In genomic region chr11:13321431-13321830, GRCh38 we compare ENCODE assay signal across 15 cellular contexts.
"Had no signal": no experiment of that assay in that cellular context is flagged by ENCODE, and none has a peak within 500 bp of the region (broad histone marks: within the 10 kb centered on the region; RNA-seq: fewer than 3 reads in every experiment).

No MANE protein-coding gene starts in this region.

- ATAC-seq: activated CD4-positive, alpha-beta T cell treated with anti-CD3 and anti-CD28 coated beads for 36 hours; gastroesophageal sphincter; SK-N-SH treated with all-trans-retinoic acid at 6 μM for 48 hours had no signal

- H3K27me3 Mint-ChIP-seq: activated CD4-positive, alpha-beta T cell treated with anti-CD3 and anti-CD28 coated beads for 36 hours; activated naive CD4-positive, alpha-beta T cell treated with anti-CD3 and anti-CD28 coated beads, Interleukin-2, amount 10 ng/mL, durations not matched to agents 7 days and 5 days; naive B cell had no signal

- H3K4me3 Mint-ChIP-seq: activated CD4-positive, alpha-beta T cell treated with anti-CD3 and anti-CD28 coated beads for 36 hours; activated naive CD4-positive, alpha-beta T cell treated with anti-CD3 and anti-CD28 coated beads, Interleukin-2, amount 10 ng/mL, durations not matched to agents 7 days and 5 days; naive B cell; T-helper 1 cell treated with Interleukin-12 subunit alpha and Interleukin-12 subunit beta and Interleukin-4 antibody, amounts not matched to agents 30 μg/mL and 1 μg/mL, for 36 hours had no signal

- DNase-seq: activated CD4-positive, alpha-beta T cell treated with anti-CD3 and anti-CD28 coated beads for 36 hours; activated CD8-positive, alpha-beta memory T cell treated with anti-CD3 and anti-CD28 coated beads, Interleukin-2, amount 50 U/mL, for 48 hours; activated naive CD4-positive, alpha-beta T cell treated with anti-CD3 and anti-CD28 coated beads, Interleukin-2, amount 10 ng/mL, durations not matched to agents 7 days and 5 days; islet precursor cell; naive B cell; stimulated activated CD4-positive, alpha-beta T cell treated with anti-CD3 and anti-CD28 coated beads, Interleukin-12 subunit alpha, Interleukin-12 subunit beta, amount 100 ng/mL, for 4 hours; stimulated activated CD4-positive, alpha-beta T cell treated with anti-CD3 and anti-CD28 coated beads, Interleukin-2, amount 100 ng/mL, for 24 hours; substantia nigra; trophoblast cell; WERI-Rb-1 had no signal

- H3K9me3 Mint-ChIP-seq: activated naive CD4-positive, alpha-beta T cell treated with anti-CD3 and anti-CD28 coated beads, Interleukin-2, amount 10 ng/mL, durations not matched to agents 7 days and 5 days; activated T-helper 2 cell treated with anti-CD3 and anti-CD28 coated beads, Interferon-gamma antibody, Interleukin-2, Interleukin-4, amounts not matched to agents 10 μg/mL and 5 μg/mL and 100 μg/mL, durations not matched to agents 14 hours and 24 hours and 36 hours; naive B cell; T-helper 1 cell treated with Interleukin-12 subunit alpha and Interleukin-12 subunit beta and Interleukin-4 antibody, amounts not matched to agents 30 μg/mL and 1 μg/mL, for 36 hours had no signal

- H3K27ac ChIP-seq: cardiac muscle cell, gastroesophageal sphincter, WERI-Rb-1 had no signal

- H3K27ac Mint-ChIP-seq: activated CD4-positive, alpha-beta T cell treated with anti-CD3 and anti-CD28 coated beads for 36 hours; activated naive CD4-positive, alpha-beta T cell treated with anti-CD3 and anti-CD28 coated beads, Interleukin-2, amount 10 ng/mL, durations not matched to agents 7 days and 5 days; activated T-helper 2 cell treated with anti-CD3 and anti-CD28 coated beads, Interferon-gamma antibody, Interleukin-2, Interleukin-4, amounts not matched to agents 10 μg/mL and 5 μg/mL and 100 μg/mL, durations not matched to agents 14 hours and 24 hours and 36 hours; T-helper 1 cell treated with Interleukin-12 subunit alpha and Interleukin-12 subunit beta and Interleukin-4 antibody, amounts not matched to agents 30 μg/mL and 1 μg/mL, for 36 hours had no signal
